15 cellular contexts compared by ENCODE assay signal in the genomic region with DNA sequence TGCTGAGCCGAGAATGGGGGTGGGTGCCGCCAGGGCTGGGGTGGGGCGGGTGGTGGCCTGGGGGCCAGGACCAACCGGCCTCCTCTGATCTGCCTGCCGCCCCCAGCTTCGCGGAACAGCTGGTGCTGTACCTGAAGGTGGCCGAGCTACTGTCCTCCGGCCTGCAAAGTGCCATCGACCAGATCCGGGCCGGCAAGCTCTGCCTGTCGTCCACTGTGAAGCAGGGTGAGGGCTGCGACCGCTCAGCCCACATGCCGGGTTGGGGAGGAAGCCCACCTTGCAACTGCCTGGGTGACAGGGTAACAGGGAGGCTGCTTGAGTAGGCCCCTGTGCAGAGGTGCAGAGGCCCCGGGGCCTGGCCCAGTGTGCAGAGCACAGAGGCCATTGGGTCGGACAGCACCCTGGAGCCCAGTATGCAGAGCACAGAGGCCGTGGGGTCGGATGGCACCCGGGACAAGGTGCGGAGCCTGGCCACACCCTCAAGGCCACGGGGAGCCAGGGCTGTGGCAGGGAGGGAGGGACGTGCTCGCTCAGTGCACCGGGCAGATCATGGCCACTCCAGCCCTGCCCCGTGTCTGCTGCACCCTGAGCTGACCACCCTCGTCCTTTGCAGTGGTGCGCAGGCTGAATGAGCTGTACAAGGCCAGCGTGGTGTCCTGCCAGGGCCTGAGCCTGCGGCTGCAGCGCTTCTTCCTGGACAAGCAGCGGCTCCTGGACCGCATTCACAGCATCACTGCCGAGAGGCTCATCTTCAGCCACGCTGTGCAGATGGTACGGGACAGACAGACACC.
"Had no signal": no experiment of that assay in that cellular context is flagged by ENCODE, and none has a peak within 500 bp of the region (broad histone marks: within the 10 kb centered on the region; RNA-seq: fewer than 3 reads in every experiment).

No MANE protein-coding gene starts in this region.

- DNase-seq: activated CD4-positive, alpha-beta memory T cell treated with anti-CD3 and anti-CD28 coated beads for 36 hours; activated CD4-positive, alpha-beta T cell treated with anti-CD3 and anti-CD28 coated beads for 4 hours; activated gamma-delta T cell treated with Interleukin-2 at 50 U/mL for 16 hours; activated T-cell treated with anti-CD3 and anti-CD28 coated beads for 4 hours; stimulated activated CD4-positive, alpha-beta T cell treated with anti-CD3 and anti-CD28 coated beads, Interleukin-12 subunit alpha, Interleukin-12 subunit beta, amount 100 ng/mL, for 4 hours; stimulated activated CD4-positive, alpha-beta T cell treated with anti-CD3 and anti-CD28 coated beads, Interleukin-1b, Interleukin-23, amount 100 ng/mL, for 48 hours; stimulated activated naive CD8-positive, alpha-beta T cell treated with anti-CD3 and anti-CD28 coated beads, Interleukin-15, Interleukin-2, amounts not matched to agents 100 U/mL and 50 U/mL, for 24 hours; substantia nigra; tibial artery had no signal

- H3K9me3 ChIP-seq: left lung, pancreas, tibial artery had no signal

- H3K4me2 ChIP-seq: hepatocyte had no signal

- H3K4me1 ChIP-seq: pancreas had no signal

- H3K27me3 ChIP-seq: dorsolateral prefrontal cortex, hepatocyte, left lung, pancreas, tibial artery had no signal

- FAIRE-seq: keratinocyte, pancreas had no signal

- ATAC-seq: left lung; stimulated activated naive CD8-positive, alpha-beta T cell treated with anti-CD3 and anti-CD28 coated beads, Interleukin-15, Interleukin-2, amounts not matched to agents 100 U/mL and 50 U/mL, for 24 hours; WTC11 had no signal

- H3K4me3 ChIP-seq: dorsolateral prefrontal cortex, hepatocyte, left lung, pancreas, tibial artery had no signal

- H2AFZ ChIP-seq: hepatocyte had no signal

- H3K79me2 ChIP-seq: hepatocyte had no signal

- H3K27ac ChIP-seq: hepatocyte, left lung, pancreas, tibial artery had no signal
